ENCODE assay signal across 33 cellular contexts in the genomic region with DNA sequence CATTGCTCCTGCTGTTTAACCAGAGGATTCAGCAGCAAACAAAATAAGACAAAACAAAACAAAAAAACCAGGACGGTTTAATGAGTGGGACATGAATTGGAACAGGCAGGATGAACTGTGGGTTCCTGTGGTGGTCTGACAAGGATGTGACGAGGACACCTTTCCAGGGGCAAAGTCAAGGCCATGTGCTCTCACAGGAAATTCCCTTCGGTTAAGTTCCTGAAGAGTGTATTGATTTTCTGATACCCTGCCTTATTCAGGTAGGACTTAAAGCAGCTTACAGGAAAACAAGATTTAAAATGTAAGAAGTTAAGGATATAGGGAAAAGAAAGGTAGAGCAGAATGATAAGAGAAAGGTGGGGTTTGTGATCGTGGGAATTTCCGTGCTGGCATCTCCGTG. TPM values are rescaled to one million over a fixed set of nuclear protein-coding genes. Genes with fewer than 3 reads are reported as not detected.
"Had no signal": no experiment of that assay in that cellular context is flagged by ENCODE, and none has a peak within 500 bp of the region (broad histone marks: within the 10 kb centered on the region; RNA-seq: fewer than 3 reads in every experiment).

No MANE protein-coding gene starts in this region.

- H3K27ac Mint-ChIP-seq: activated CD4-positive, alpha-beta T cell treated with anti-CD3 and anti-CD28 coated beads for 36 hours; activated CD4-positive, alpha-beta T cell treated with anti-CD3 and anti-CD28 coated beads, Interleukin-2, amount 10 ng/mL, durations not matched to agents 7 days and 5 days; activated CD8-positive, alpha-beta T cell treated with anti-CD3 and anti-CD28 coated beads, Interleukin-2, amount 10 ng/mL, durations not matched to agents 7 days and 5 days; activated naive CD4-positive, alpha-beta T cell treated with anti-CD3 and anti-CD28 coated beads for 36 hours; activated naive CD8-positive, alpha-beta T cell; activated naive CD8-positive, alpha-beta T cell treated with anti-CD3 and anti-CD28 coated beads, Interleukin-2, amount 50 U/mL, for 24 hours; activated T-cell treated with anti-CD3 and anti-CD28 coated beads, Interleukin-2, amount 50 U/mL, for 24 hours; brain; T-helper 1 cell treated with Interleukin-12 subunit alpha and Interleukin-12 subunit beta and Interleukin-4 antibody, amounts not matched to agents 30 μg/mL and 1 μg/mL, for 36 hours; T-helper 2 cell treated with Interferon-gamma antibody and Interleukin-4, amounts not matched to agents 5 μg/mL and 100 μg/mL, for 36 hours had no signal

- H3K4me1 ChIP-seq: Peyer's patch, SJSA1 had no signal

- H3K9ac ChIP-seq: SK-N-SH had no signal

- DNase-seq: activated CD4-positive, alpha-beta T cell treated with anti-CD3 and anti-CD28 coated beads for 36 hours; activated CD4-positive, alpha-beta T cell treated with anti-CD3 and anti-CD28 coated beads, Interleukin-2, amount 10 ng/mL, durations not matched to agents 7 days and 5 days; activated CD4-positive, alpha-beta T cell treated with anti-CD3 and anti-CD28 coated beads, Interleukin-2, amount 50 U/mL, for 48 hours; activated CD8-positive, alpha-beta T cell treated with anti-CD3 and anti-CD28 coated beads, Interleukin-2, amount 10 ng/mL, durations not matched to agents 7 days and 5 days; activated gamma-delta T cell treated with Interleukin-2 at 50 U/mL for 16 hours; activated naive CD4-positive, alpha-beta T cell treated with anti-CD3 and anti-CD28 coated beads for 36 hours; activated naive CD8-positive, alpha-beta T cell treated with anti-CD3 and anti-CD28 coated beads, Interleukin-2, amount 50 U/mL, for 24 hours; activated T-cell treated with anti-CD3 and anti-CD28 coated beads, Interleukin-2, amount 50 U/mL, for 24 hours; anterior cingulate cortex; caudate nucleus; Karpas-422; NCI-H1048; NCI-H1105 treated with DMSO at 0.1 percent for 48 hours; NCI-H1436 treated with DMSO at 0.1 percent for 48 hours; NCI-H1694 treated with DMSO at 0.1 percent for 48 hours; NCI-H2029; NCI-H345; NCI-H524 treated with DMSO at 0.1 percent for 48 hours; PC-3; Peyer's patch; RPMI8226; SHP77 treated with DMSO at 0.1 percent for 48 hours; SK-N-SH had no signal

- H3K36me3 Mint-ChIP-seq: brain had no signal

- H3K27me3 Mint-ChIP-seq: activated CD4-positive, alpha-beta T cell treated with anti-CD3 and anti-CD28 coated beads for 36 hours; activated CD4-positive, alpha-beta T cell treated with anti-CD3 and anti-CD28 coated beads, Interleukin-2, amount 10 ng/mL, durations not matched to agents 7 days and 5 days; activated naive CD8-positive, alpha-beta T cell; activated naive CD8-positive, alpha-beta T cell treated with anti-CD3 and anti-CD28 coated beads, Interleukin-2, amount 50 U/mL, for 24 hours; activated T-cell treated with anti-CD3 and anti-CD28 coated beads, Interleukin-2, amount 50 U/mL, for 24 hours had no signal

- H3K4me3 ChIP-seq: Peyer's patch, SJSA1 had no signal

- H3K4me1 Mint-ChIP-seq: activated CD4-positive, alpha-beta T cell treated with anti-CD3 and anti-CD28 coated beads for 36 hours; activated CD4-positive, alpha-beta T cell treated with anti-CD3 and anti-CD28 coated beads, Interleukin-2, amount 10 ng/mL, durations not matched to agents 7 days and 5 days; activated naive CD8-positive, alpha-beta T cell treated with anti-CD3 and anti-CD28 coated beads, Interleukin-2, amount 50 U/mL, for 24 hours; brain had no signal

- H3K9me3 Mint-ChIP-seq: activated CD4-positive, alpha-beta T cell treated with anti-CD3 and anti-CD28 coated beads, Interleukin-2, amount 10 ng/mL, durations not matched to agents 7 days and 5 days; activated naive CD4-positive, alpha-beta T cell treated with anti-CD3 and anti-CD28 coated beads for 36 hours; activated naive CD8-positive, alpha-beta T cell treated with anti-CD3 and anti-CD28 coated beads, Interleukin-2, amount 50 U/mL, for 24 hours; activated T-cell treated with anti-CD3 and anti-CD28 coated beads, Interleukin-2, amount 50 U/mL, for 24 hours; brain; T-helper 1 cell treated with Interleukin-12 subunit alpha and Interleukin-12 subunit beta and Interleukin-4 antibody, amounts not matched to agents 30 μg/mL and 1 μg/mL, for 36 hours; T-helper 2 cell treated with Interferon-gamma antibody and Interleukin-4, amounts not matched to agents 5 μg/mL and 100 μg/mL, for 36 hours had no signal

- H3K4me2 ChIP-seq: SK-N-SH had no signal

- ATAC-seq: activated CD4-positive, alpha-beta T cell treated with anti-CD3 and anti-CD28 coated beads for 36 hours; activated CD4-positive, CD25-positive, alpha-beta regulatory T cell treated with anti-CD3 and anti-CD28 coated beads, Interleukin-2, amount 50 U/mL, for 24 hours; activated CD8-positive, alpha-beta T cell treated with anti-CD3 and anti-CD28 coated beads, Interleukin-2, amount 10 ng/mL, durations not matched to agents 7 days and 5 days; activated naive CD8-positive, alpha-beta T cell treated with anti-CD3 and anti-CD28 coated beads, Interleukin-2, amount 50 U/mL, for 24 hours; PC-3 had no signal

- H3K27ac ChIP-seq: Peyer's patch, SJSA1 had no signal

- H3K27me3 ChIP-seq: Peyer's patch, SJSA1 had no signal

- H3K9me3 ChIP-seq: Peyer's patch, SJSA1, SK-N-SH had no signal

- H3K4me3 Mint-ChIP-seq: activated CD4-positive, alpha-beta T cell treated with anti-CD3 and anti-CD28 coated beads for 36 hours; activated CD4-positive, alpha-beta T cell treated with anti-CD3 and anti-CD28 coated beads, Interleukin-2, amount 10 ng/mL, durations not matched to agents 7 days and 5 days; activated CD8-positive, alpha-beta T cell treated with anti-CD3 and anti-CD28 coated beads, Interleukin-2, amount 10 ng/mL, durations not matched to agents 7 days and 5 days; activated naive CD4-positive, alpha-beta T cell treated with anti-CD3 and anti-CD28 coated beads for 36 hours; activated naive CD8-positive, alpha-beta T cell; activated naive CD8-positive, alpha-beta T cell treated with anti-CD3 and anti-CD28 coated beads, Interleukin-2, amount 50 U/mL, for 24 hours; activated T-cell treated with anti-CD3 and anti-CD28 coated beads, Interleukin-2, amount 50 U/mL, for 24 hours; brain; T-helper 1 cell treated with Interleukin-12 subunit alpha and Interleukin-12 subunit beta and Interleukin-4 antibody, amounts not matched to agents 30 μg/mL and 1 μg/mL, for 36 hours; T-helper 2 cell treated with Interferon-gamma antibody and Interleukin-4, amounts not matched to agents 5 μg/mL and 100 μg/mL, for 36 hours had no signal

- H3K36me3 ChIP-seq: Peyer's patch, SJSA1 had no signal

- FAIRE-seq: TTC549 had no signal

RNA-seq across cellular contexts. Expression of gene PLET1, which starts 8.5 kb away (rescaled TPM):
- total RNA-seq: activated CD4-positive, alpha-beta T cell treated with anti-CD3 and anti-CD28 coated beads for 36 hours; activated CD4-positive, alpha-beta T cell treated with anti-CD3 and anti-CD28 coated beads, Interleukin-2, amount 10 ng/mL, durations not matched to agents 7 days and 5 days; activated CD8-positive, alpha-beta T cell treated with anti-CD3 and anti-CD28 coated beads, Interleukin-2, amount 10 ng/mL, durations not matched to agents 7 days and 5 days; activated naive CD4-positive, alpha-beta T cell treated with anti-CD3 and anti-CD28 coated beads for 36 hours; bronchial epithelial cell; MCF 10A; NCI-H460; Peyer's patch; SJSA1 had no signal
- polyA plus RNA-seq: SK-N-SH had no signal
